Comparison of ENCODE assay signal across 18 cellular contexts in the genomic region with DNA sequence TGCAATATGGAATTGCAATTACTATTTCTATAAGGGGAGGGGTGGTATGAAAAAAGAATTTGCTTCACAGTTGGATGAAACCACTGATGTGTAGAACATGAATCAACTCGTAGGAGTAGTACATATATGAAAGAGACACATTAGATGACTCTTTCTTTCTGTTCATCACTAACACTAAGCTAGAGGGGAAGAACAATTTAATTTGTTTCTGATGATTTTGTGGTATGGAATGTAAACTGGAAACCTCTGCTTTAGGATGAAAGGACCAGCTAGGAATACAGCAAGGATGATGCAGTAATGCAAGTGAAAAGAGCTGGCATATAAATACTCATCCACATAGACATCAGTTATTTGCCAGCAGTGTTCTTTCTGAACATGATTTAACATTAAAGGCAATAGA.
DNase-seq lines count a peak whose midpoint lies in the region; ATAC-seq, FAIRE-seq and TF ChIP-seq lines count a peak whose summit lies in the region.
"Had no signal": no experiment of that assay in that cellular context is flagged by ENCODE, and none has a peak within 500 bp of the region (broad histone marks: within the 10 kb centered on the region; RNA-seq: fewer than 3 reads in every experiment).

No MANE protein-coding gene starts in this region.

- TF ChIP-seq EP300 in SK-N-SH (IDR thresholded peaks at IDR 0.05; ENCODE audit: borderline replicate concordance in 1 of 2, low read depth in 1 of 2, low read length in 1 of 2), result no peak

- H2AFZ ChIP-seq in SK-N-SH (ENCODE audit: low read depth), result no peak overlapping the region
- H2AFZ ChIP-seq in PC-9, result no peak overlapping the region

- no peak for TF ChIP-seq RAD21 in SK-N-SH (IDR thresholded peaks at IDR 0.05; ENCODE audit: low read length)

- H3K9me2 ChIP-seq in SK-N-SH, result no peaks in the 10 kb centered on the region
- peaks cover 4% of the 10 kb centered on the region for H3K9me2 ChIP-seq in PC-9 (ENCODE audit: insufficient read depth)

- DNase-seq in H54 (ENCODE audit: insufficient read length, low spot score) (no peak), SK-N-SH (no peak), fibroblast of gingiva (ENCODE audit: low read depth) (peak; percentile 20), LoVo (ENCODE audit: low spot score) (no peak), PC-9 (no peak)
- DNase-seq in activated naive CD4-positive, alpha-beta T cell treated with anti-CD3 and anti-CD28 coated beads, Interleukin-2, amount 50 U/mL, for 72 hours (ENCODE audit: low spot score in 2 of 2), result no peak
- DNase-seq in naive thymus-derived CD4-positive, alpha-beta T cell, result no peak
- DNase-seq: activated CD4-positive, alpha-beta memory T cell treated with anti-CD3 and anti-CD28 coated beads, Interleukin-2, amount 10 ng/mL, durations not matched to agents 7 days and 5 days; Caco-2; kidney glomerular epithelial cell; NCI-H1417 treated with DMSO at 0.1 percent for 48 hours; NCI-H748 treated with DMSO at 0.1 percent for 48 hours; nucleus accumbens; retina; stimulated activated CD4-positive, alpha-beta T cell treated with anti-CD3 and anti-CD28 coated beads, Interleukin-4, amount 100 ng/mL, for 4 hours; stomach had no signal

- H3K27ac ChIP-seq in SK-N-SH (ENCODE audit: low read depth in 2 of 2, low read length in 1 of 2), result peak overlapping the region in 1 of 2 experiments; percentile 48; a peak in 2 of 4 replicates
- no peak overlapping the region for H3K27ac ChIP-seq in PC-9
- H3K27ac ChIP-seq in naive thymus-derived CD4-positive, alpha-beta T cell (ENCODE audit: low read depth, low read length), result no peak overlapping the region
- H3K27ac ChIP-seq: stomach had no signal

- no peak for TF ChIP-seq POLR2A in H54 (IDR thresholded peaks at IDR 0.05; ENCODE audit: low read depth, low read length)

- H3K4me3 ChIP-seq in SK-N-SH (ENCODE audit: low read depth in 2 of 2, low read length in 1 of 2), result no peak overlapping the region
- H3K4me3 ChIP-seq in PC-9, result no peak overlapping the region
- no peak overlapping the region for H3K4me3 ChIP-seq in naive thymus-derived CD4-positive, alpha-beta T cell (ENCODE audit: low read length)
- H3K4me3 ChIP-seq: stomach had no signal

- no peak overlapping the region for H3K4me2 ChIP-seq in SK-N-SH
- H3K4me2 ChIP-seq in PC-9, result no peak overlapping the region

- ATAC-seq in activated naive CD4-positive, alpha-beta T cell treated with anti-CD3 and anti-CD28 coated beads, Interleukin-2, amount 50 U/mL, for 72 hours, result no peak
- no peak for ATAC-seq in naive thymus-derived CD4-positive, alpha-beta T cell
- ATAC-seq: WTC11 had no signal

- H3F3A ChIP-seq in SK-N-SH (replicated peaks; ENCODE audit: insufficient read depth) (peaks cover 43% of the 10 kb centered on the region), PC-9 (ENCODE audit: insufficient read depth, low read depth) (no peaks in the 10 kb centered on the region)

- CTCF ChIA-PET in SK-N-SH (lab: Yijun Ruan, JAX), result no interaction called here
- CTCF ChIA-PET in PC-9 (lab: Charles Lee), result no interaction called here
- CTCF ChIA-PET in naive thymus-derived CD4-positive, alpha-beta T cell (lab: Charles Lee), result no interaction called here

- H3K36me3 Mint-ChIP-seq in activated naive CD4-positive, alpha-beta T cell treated with anti-CD3 and anti-CD28 coated beads, Interleukin-2, amount 50 U/mL, for 72 hours, result no peaks in the 10 kb centered on the region
- no peaks in the 10 kb centered on the region for H3K36me3 Mint-ChIP-seq in naive thymus-derived CD4-positive, alpha-beta T cell
- H3K36me3 Mint-ChIP-seq: WTC11 had no signal

- H3K27me3 Mint-ChIP-seq in naive thymus-derived CD4-positive, alpha-beta T cell, result peaks cover 0 to 15% (median 11%) of the 10 kb centered on the region in 5 donors
- H3K27me3 Mint-ChIP-seq: activated CD4-positive, alpha-beta memory T cell treated with anti-CD3 and anti-CD28 coated beads, Interleukin-2, amount 10 ng/mL, durations not matched to agents 7 days and 5 days had no signal

- intact Hi-C loops in PC-9 (cut with micrococcal nuclease; ENCODE audit: unreplicated experiment), result no loop called here
- intact Hi-C loops in naive thymus-derived CD4-positive, alpha-beta T cell (cut with micrococcal nuclease), result no loop called here

- H3K9me3 ChIP-seq in SK-N-SH (no peaks in the 10 kb centered on the region), PC-9 (ENCODE audit: insufficient read depth, low read depth) (no peaks in the 10 kb centered on the region)
- H3K9me3 ChIP-seq in naive thymus-derived CD4-positive, alpha-beta T cell (ENCODE audit: control insufficient read depth in 2 of 3, low read length in 3 of 3), result no peaks in the 10 kb centered on the region
- H3K9me3 ChIP-seq: Caco-2, stomach had no signal

- H3K27me3 ChIP-seq in SK-N-SH (ENCODE audit: insufficient read depth), result no peaks in the 10 kb centered on the region
- no peaks in the 10 kb centered on the region for H3K27me3 ChIP-seq in PC-9 (ENCODE audit: insufficient read depth, low read depth)
- H3K27me3 ChIP-seq in naive thymus-derived CD4-positive, alpha-beta T cell (ENCODE audit: control insufficient read depth in 2 of 2, insufficient read depth in 2 of 2, low read length in 2 of 2), result no peaks in the 10 kb centered on the region
- H3K27me3 ChIP-seq: stomach had no signal

- BruUV-seq in PC-9 (replicated peaks; lab: Mats Ljungman, UMichigan), result no TSS peak

- H4K20me1 ChIP-seq in SK-N-SH (ENCODE audit: insufficient read depth) (peaks cover 7% of the 10 kb centered on the region), PC-9 (ENCODE audit: insufficient read depth) (no peaks in the 10 kb centered on the region)

- peak; percentile 73 for FAIRE-seq in H54 (lab: Jason Lieb, UNC)

- H3K4me1 ChIP-seq in SK-N-SH (ENCODE audit: control insufficient read depth in 1 of 2, insufficient read depth in 2 of 2, low read depth in 1 of 2, low read length in 1 of 2) (peaks cover 0 to 14% of the 10 kb centered on the region in 2 experiments; a peak in 2 of 4 replicates), PC-9 (replicated peaks; ENCODE audit: insufficient read depth) (0 out of 2 replicates have a peak, but pooled peaks cover 5% of the 10 kb centered on the region)
- H3K4me1 ChIP-seq in naive thymus-derived CD4-positive, alpha-beta T cell (ENCODE audit: control insufficient read depth in 2 of 2, insufficient read depth in 2 of 2, low read length in 2 of 2), result no peaks in the 10 kb centered on the region
- H3K4me1 ChIP-seq: Caco-2, stomach had no signal

- no peak overlapping the region for H3K27ac Mint-ChIP-seq in activated naive CD4-positive, alpha-beta T cell treated with anti-CD3 and anti-CD28 coated beads, Interleukin-2, amount 50 U/mL, for 72 hours
- H3K27ac Mint-ChIP-seq in naive thymus-derived CD4-positive, alpha-beta T cell, result no peak overlapping the region
- H3K27ac Mint-ChIP-seq: activated CD4-positive, alpha-beta memory T cell treated with anti-CD3 and anti-CD28 coated beads, Interleukin-2, amount 10 ng/mL, durations not matched to agents 7 days and 5 days; T-helper 2 cell treated with Interferon-gamma antibody and Interleukin-4, amounts not matched to agents 5 μg/mL and 100 μg/mL, for 36 hours; WTC11 had no signal

- H3K36me3 ChIP-seq in SK-N-SH (replicated peaks in 1 of 2; ENCODE audit: control insufficient read depth in 1 of 2, insufficient read depth in 2 of 2, low read length in 1 of 2) (peaks cover 32 to 66% of the 10 kb centered on the region in 2 experiments), PC-9 (ENCODE audit: low read depth) (no peaks in the 10 kb centered on the region)
- H3K36me3 ChIP-seq in naive thymus-derived CD4-positive, alpha-beta T cell (ENCODE audit: control insufficient read depth in 2 of 3, insufficient read depth in 3 of 3, low read length in 3 of 3), result no peaks in the 10 kb centered on the region
- H3K36me3 ChIP-seq: stomach had no signal

- TF ChIP-seq CTCF in SK-N-SH (IDR thresholded peaks at IDR 0.05) (no peak), PC-9 (conservative IDR thresholded peaks at IDR 0.05) (no peak)

- H3K9me3 Mint-ChIP-seq in activated naive CD4-positive, alpha-beta T cell treated with anti-CD3 and anti-CD28 coated beads, Interleukin-2, amount 50 U/mL, for 72 hours, result peaks cover 4 to 9% of the 10 kb centered on the region in 2 donors
- peaks cover 0 to 7% (median 2%) of the 10 kb centered on the region in 11 donors for H3K9me3 Mint-ChIP-seq in naive thymus-derived CD4-positive, alpha-beta T cell
- H3K9me3 Mint-ChIP-seq: activated CD4-positive, alpha-beta memory T cell treated with anti-CD3 and anti-CD28 coated beads, Interleukin-2, amount 10 ng/mL, durations not matched to agents 7 days and 5 days; T-helper 2 cell treated with Interferon-gamma antibody and Interleukin-4, amounts not matched to agents 5 μg/mL and 100 μg/mL, for 36 hours; WTC11 had no signal

- no peaks in the 10 kb centered on the region for H3K4me1 Mint-ChIP-seq in naive thymus-derived CD4-positive, alpha-beta T cell
- H3K4me1 Mint-ChIP-seq: activated CD4-positive, alpha-beta memory T cell treated with anti-CD3 and anti-CD28 coated beads, Interleukin-2, amount 10 ng/mL, durations not matched to agents 7 days and 5 days had no signal

- no peak overlapping the region for H3K4me3 Mint-ChIP-seq in naive thymus-derived CD4-positive, alpha-beta T cell
- H3K4me3 Mint-ChIP-seq: activated CD4-positive, alpha-beta memory T cell treated with anti-CD3 and anti-CD28 coated beads, Interleukin-2, amount 10 ng/mL, durations not matched to agents 7 days and 5 days; T-helper 2 cell treated with Interferon-gamma antibody and Interleukin-4, amounts not matched to agents 5 μg/mL and 100 μg/mL, for 36 hours; WTC11 had no signal

- POLR2A ChIA-PET in SK-N-SH (lab: Yijun Ruan, JAX), result no interaction called here
- POLR2A ChIA-PET in PC-9 (lab: Charles Lee; ENCODE audit: unreplicated experiment), result no interaction called here
- POLR2A ChIA-PET in naive thymus-derived CD4-positive, alpha-beta T cell (lab: Charles Lee), result no interaction called here

- H3K9ac ChIP-seq in SK-N-SH, result no peak overlapping the region

- WGBS in SK-N-SH (ENCODE audit: low lambda C conversion rate), result 29% methylated on average over 1 of the region's 1 CpG

- H3K79me2 ChIP-seq in SK-N-SH (ENCODE audit: insufficient read depth) (peaks cover 53% of the 10 kb centered on the region), PC-9 (ENCODE audit: low read depth) (no peaks in the 10 kb centered on the region)

TF ChIP-seq in SK-N-SH, 30 proteins besides CTCF, POLR2A, EP300 and RAD21:
- TF ChIP-seq FOSL2 (IDR thresholded peaks at IDR 0.05; ENCODE audit: borderline replicate concordance, low read depth) (peak; percentile 27; the same call in 1 of the 2 replicates), JUND (IDR thresholded peaks at IDR 0.05) (peak; percentile 30; the same call in 1 of the 2 replicates), SMC3 (IDR thresholded peaks at IDR 0.05; ENCODE audit: low read depth, low read length) (no peak), NRF1 (IDR thresholded peaks at IDR 0.05; ENCODE audit: low read depth, low read length) (no peak)
- TF ChIP-seq, protein P1, sequence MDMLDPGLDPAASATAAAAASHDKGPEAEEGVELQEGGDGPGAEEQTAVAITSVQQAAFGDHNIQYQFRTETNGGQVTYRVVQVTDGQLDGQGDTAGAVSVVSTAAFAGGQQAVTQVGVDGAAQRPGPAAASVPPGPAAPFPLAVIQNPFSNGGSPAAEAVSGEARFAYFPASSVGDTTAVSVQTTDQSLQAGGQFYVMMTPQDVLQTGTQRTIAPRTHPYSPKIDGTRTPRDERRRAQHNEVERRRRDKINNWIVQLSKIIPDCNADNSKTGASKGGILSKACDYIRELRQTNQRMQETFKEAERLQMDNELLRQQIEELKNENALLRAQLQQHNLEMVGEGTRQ (IDR thresholded peaks at IDR 0.05; ENCODE audit: borderline replicate concordance, low read depth, low read length), result no peak
